Comparison of ENCODE assay signal across 2 cellular contexts in genomic region chr5:179874136-179874535, GRCh38.
TF ChIP-seq lines count a peak whose summit lies in the region.

No MANE protein-coding gene starts in this region.

TF ChIP-seq in SK-N-SH, 30 proteins besides CTCF, POLR2A, EP300 and RAD21:
- TF ChIP-seq, protein P1, sequence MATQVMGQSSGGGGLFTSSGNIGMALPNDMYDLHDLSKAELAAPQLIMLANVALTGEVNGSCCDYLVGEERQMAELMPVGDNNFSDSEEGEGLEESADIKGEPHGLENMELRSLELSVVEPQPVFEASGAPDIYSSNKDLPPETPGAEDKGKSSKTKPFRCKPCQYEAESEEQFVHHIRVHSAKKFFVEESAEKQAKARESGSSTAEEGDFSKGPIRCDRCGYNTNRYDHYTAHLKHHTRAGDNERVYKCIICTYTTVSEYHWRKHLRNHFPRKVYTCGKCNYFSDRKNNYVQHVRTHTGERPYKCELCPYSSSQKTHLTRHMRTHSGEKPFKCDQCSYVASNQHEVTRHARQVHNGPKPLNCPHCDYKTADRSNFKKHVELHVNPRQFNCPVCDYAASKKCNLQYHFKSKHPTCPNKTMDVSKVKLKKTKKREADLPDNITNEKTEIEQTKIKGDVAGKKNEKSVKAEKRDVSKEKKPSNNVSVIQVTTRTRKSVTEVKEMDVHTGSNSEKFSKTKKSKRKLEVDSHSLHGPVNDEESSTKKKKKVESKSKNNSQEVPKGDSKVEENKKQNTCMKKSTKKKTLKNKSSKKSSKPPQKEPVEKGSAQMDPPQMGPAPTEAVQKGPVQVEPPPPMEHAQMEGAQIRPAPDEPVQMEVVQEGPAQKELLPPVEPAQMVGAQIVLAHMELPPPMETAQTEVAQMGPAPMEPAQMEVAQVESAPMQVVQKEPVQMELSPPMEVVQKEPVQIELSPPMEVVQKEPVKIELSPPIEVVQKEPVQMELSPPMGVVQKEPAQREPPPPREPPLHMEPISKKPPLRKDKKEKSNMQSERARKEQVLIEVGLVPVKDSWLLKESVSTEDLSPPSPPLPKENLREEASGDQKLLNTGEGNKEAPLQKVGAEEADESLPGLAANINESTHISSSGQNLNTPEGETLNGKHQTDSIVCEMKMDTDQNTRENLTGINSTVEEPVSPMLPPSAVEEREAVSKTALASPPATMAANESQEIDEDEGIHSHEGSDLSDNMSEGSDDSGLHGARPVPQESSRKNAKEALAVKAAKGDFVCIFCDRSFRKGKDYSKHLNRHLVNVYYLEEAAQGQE (IDR thresholded peaks at IDR 0.05; ENCODE audit: low read depth, low read length), result no peak
- no peak for TF ChIP-seq EZH2phosphoT487 (IDR thresholded peaks at IDR 0.05; ENCODE audit: borderline replicate concordance, low read depth)
- no peak for TF ChIP-seq TEAD4 (IDR thresholded peaks at IDR 0.05; ENCODE audit: borderline replicate concordance, insufficient read depth)
- no peak for TF ChIP-seq YY1 (IDR thresholded peaks at IDR 0.05; ENCODE audit: low read depth)
- TF ChIP-seq SIN3A (IDR thresholded peaks at IDR 0.05; ENCODE audit: borderline replicate concordance, low read depth, low read length), result no peak
- TF ChIP-seq JUND (IDR thresholded peaks at IDR 0.05), result no peak
- no peak for TF ChIP-seq NFIC (IDR thresholded peaks at IDR 0.05; ENCODE audit: borderline replicate concordance)
- no peak for TF ChIP-seq CHD2 (IDR thresholded peaks at IDR 0.05; ENCODE audit: low read length, partially characterized antibody)
- TF ChIP-seq, protein P2, sequence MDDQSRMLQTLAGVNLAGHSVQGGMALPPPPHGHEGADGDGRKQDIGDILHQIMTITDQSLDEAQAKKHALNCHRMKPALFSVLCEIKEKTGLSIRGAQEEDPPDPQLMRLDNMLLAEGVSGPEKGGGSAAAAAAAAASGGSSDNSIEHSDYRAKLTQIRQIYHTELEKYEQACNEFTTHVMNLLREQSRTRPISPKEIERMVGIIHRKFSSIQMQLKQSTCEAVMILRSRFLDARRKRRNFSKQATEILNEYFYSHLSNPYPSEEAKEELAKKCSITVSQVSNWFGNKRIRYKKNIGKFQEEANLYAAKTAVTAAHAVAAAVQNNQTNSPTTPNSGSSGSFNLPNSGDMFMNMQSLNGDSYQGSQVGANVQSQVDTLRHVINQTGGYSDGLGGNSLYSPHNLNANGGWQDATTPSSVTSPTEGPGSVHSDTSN (IDR thresholded peaks at IDR 0.05), result no peak
- TF ChIP-seq TCF12 (IDR thresholded peaks at IDR 0.05), result no peak
- no peak for TF ChIP-seq ELF1 (IDR thresholded peaks at IDR 0.05)

TF ChIP-seq in SK-N-SH treated with all-trans-retinoic acid at 6 μM for 48 hours, 23 proteins besides CTCF, POLR2A, EP300 and RAD21 (continued from another document):
- TF ChIP-seq PATZ1 (CRISPR knock-in tag; IDR thresholded peaks at IDR 0.05; ENCODE audit: borderline replicate concordance) (no peak), CREB5 (CRISPR knock-in tag; IDR thresholded peaks at IDR 0.05; ENCODE audit: low read depth) (no peak), SNAI2 (CRISPR knock-in tag; IDR thresholded peaks at IDR 0.05) (no peak), ESRRG (CRISPR knock-in tag; IDR thresholded peaks at IDR 0.05) (no peak)
